ENCODE assay signal across 8 cellular contexts in the genomic region with DNA sequence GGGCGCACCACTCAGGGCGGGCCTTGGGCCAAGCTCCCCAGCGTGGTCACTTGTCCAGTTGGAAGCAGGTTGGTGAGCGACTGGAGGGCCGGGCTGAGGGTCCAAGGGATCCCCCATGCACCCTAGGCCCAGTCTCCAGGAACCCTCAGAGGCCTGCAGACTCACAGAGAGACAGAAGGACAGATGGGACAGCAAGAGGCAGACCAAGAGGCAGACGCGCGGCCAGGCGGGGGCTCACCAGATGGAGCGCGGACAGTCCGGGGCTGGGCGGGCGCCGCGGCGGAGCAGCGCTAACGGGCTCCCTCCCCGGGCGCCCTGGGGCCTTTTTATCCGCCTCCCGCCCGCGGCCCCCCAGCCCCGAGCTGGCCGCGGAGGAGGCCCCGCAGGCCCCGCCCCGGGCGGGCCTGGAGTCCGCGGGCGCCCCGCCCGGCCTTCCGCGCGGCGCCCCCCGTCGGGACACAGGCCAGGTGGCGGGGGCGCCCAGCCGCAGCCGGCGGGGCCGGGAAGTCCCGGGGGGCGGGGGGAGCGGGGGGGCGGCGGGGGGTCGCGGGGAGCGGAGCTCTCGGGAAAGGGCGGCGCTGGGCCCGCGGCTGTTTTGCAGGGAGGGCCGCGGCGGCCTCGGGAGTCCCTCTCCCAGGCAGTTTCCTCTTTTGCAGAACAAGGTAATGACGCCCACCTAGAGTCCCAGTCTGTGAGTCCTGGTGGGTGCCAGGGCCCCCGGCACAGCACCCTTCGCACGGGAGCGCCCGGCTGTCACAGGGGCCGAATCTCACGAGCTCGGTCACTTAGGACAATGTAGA. TPM values are rescaled to one million over a fixed set of nuclear protein-coding genes. Genes with fewer than 3 reads are reported as not detected.
DNase-seq lines count a peak whose midpoint lies in the region; ATAC-seq, FAIRE-seq and TF ChIP-seq lines count a peak whose summit lies in the region.

A gene (minus strand): TSS at position 301 of the 800 bp plus-strand sequence. CDS start 5,175 bp downstream, outside the sequence.

- H3K27me3 ChIP-seq in astrocyte (ENCODE audit: insufficient read depth, low read length) (no peaks in the 10 kb centered on the region), iPS-15b (ENCODE audit: control insufficient read depth, insufficient read depth, low read length) (peaks cover 4% of the 10 kb centered on the region)

- ATAC-seq in GM21515 (IDR thresholded peaks at IDR 0.05; ENCODE audit: unreplicated experiment) = no peak

- H3K9me3 ChIP-seq in astrocyte (ENCODE audit: insufficient read depth, low read depth, low read length) (no peaks in the 10 kb centered on the region), iPS-15b (ENCODE audit: control insufficient read depth, insufficient read depth, low read length) (no peaks in the 10 kb centered on the region)

- H3K4me1 ChIP-seq in astrocyte (ENCODE audit: insufficient read depth, low read length) (peaks cover 38% of the 10 kb centered on the region), iPS-15b (ENCODE audit: control insufficient read depth, insufficient read depth, low read length) (peaks cover 11% of the 10 kb centered on the region)

- TF ChIP-seq CTCF in D721Med (IDR thresholded peaks at IDR 0.05; ENCODE audit: insufficient read depth, missing control alignments) (no peak), astrocyte (IDR thresholded peaks at IDR 0.05; ENCODE audit: insufficient read depth, low read depth, low read length) (no peak)

- H3K4me1 Mint-ChIP-seq in astrocyte (ENCODE audit: low read depth, unreplicated experiment) = peaks cover 53% of the 10 kb centered on the region

- peak; percentile 78 for DNase-seq in D721Med (ENCODE audit: insufficient read length, low spot score)
- peak; percentile 65 for DNase-seq in HuH-7.5 (ENCODE audit: low spot score)
- DNase-seq in astrocyte (ENCODE audit: low read depth) = no peak
- no peak for DNase-seq in stimulated activated CD4-positive, alpha-beta T cell treated with anti-CD3 and anti-CD28 coated beads, Interleukin-4, amount 100 ng/mL, for 24 hours
- no peak for DNase-seq in putamen (ENCODE audit: low spot score)

- no peaks in the 10 kb centered on the region for H3K9me3 Mint-ChIP-seq in astrocyte (ENCODE audit: unreplicated experiment)

- H3K27ac ChIP-seq in astrocyte (ENCODE audit: low read depth, low read length) (peak within 1 kb of the TSS; percentile 62), skin epidermis (peak within 1 kb of the TSS in 15 of 21 experiments; percentile 29 to 88 (median 64))

- H3K79me2 ChIP-seq in astrocyte (ENCODE audit: insufficient read depth, low read length) = no peaks in the 10 kb centered on the region

- H3K36me3 ChIP-seq in astrocyte (ENCODE audit: insufficient read depth, low read length) = no peaks in the 10 kb centered on the region
- no peaks in the 10 kb centered on the region for H3K36me3 ChIP-seq in iPS-15b (ENCODE audit: control insufficient read depth, insufficient read depth, low read length)

- no peak for FAIRE-seq in D721Med (lab: Jason Lieb, UNC)
- no peak for FAIRE-seq in astrocyte (lab: Jason Lieb, UNC)

- peak within 1 kb of the TSS; percentile 74 for H3K9ac ChIP-seq in astrocyte (ENCODE audit: low read length)
- H3K9ac ChIP-seq in iPS-15b (ENCODE audit: low read depth, low read length) = no peak within 1 kb of the TSS

- H3K36me3 Mint-ChIP-seq in astrocyte (ENCODE audit: low read depth, unreplicated experiment) = peaks cover 3% of the 10 kb centered on the region

- no peaks in the 10 kb centered on the region for H4K20me1 ChIP-seq in astrocyte (ENCODE audit: insufficient read depth, low read length)

- peak within 1 kb of the TSS; percentile 92 for H3K27ac Mint-ChIP-seq in astrocyte (ENCODE audit: unreplicated experiment)

- peaks cover 6% of the 10 kb centered on the region for H3K27me3 Mint-ChIP-seq in astrocyte (ENCODE audit: low read depth, unreplicated experiment)

- peak within 1 kb of the TSS; percentile 82 for H2AFZ ChIP-seq in astrocyte (ENCODE audit: low read depth, low read length)

- H3K4me3 ChIP-seq in astrocyte (ENCODE audit: insufficient read depth, low read depth, low read length) = peak within 1 kb of the TSS; percentile 47
- peak within 1 kb of the TSS; percentile 56 for H3K4me3 ChIP-seq in iPS-15b (ENCODE audit: low read depth, low read length)
- H3K4me3 ChIP-seq in skin epidermis = peak within 1 kb of the TSS in 6 of 7 experiments; percentile 15 to 42 (median 28)

- peak within 1 kb of the TSS; percentile 70 for H3K4me3 Mint-ChIP-seq in astrocyte (ENCODE audit: unreplicated experiment)

- peak within 1 kb of the TSS; percentile 84 for H3K4me2 ChIP-seq in astrocyte (ENCODE audit: low read length)

RNA-seq across cellular contexts. Expression of the gene that starts here (rescaled TPM):
- total RNA-seq in astrocyte = 26.6 and 41.2 TPM in 2 replicates

Comparison
In these comparisons a context has a peak if more than half of its experiments do, and no peak if none do; other contexts are left out.
1. DNase-seq: peak in D721Med (single experiment) and HuH-7.5 (single experiment); none in astrocyte (single experiment), stimulated activated CD4-positive, alpha-beta T cell treated with anti-CD3 and anti-CD28 coated beads, Interleukin-4, amount 100 ng/mL, for 24 hours (single experiment) and putamen (single experiment).
2. Peak in every context shown above with its lines, with median percentiles within 50 percentile points of each other: H3K4me3 ChIP-seq.